Comparison of ENCODE assay signal across 17 cellular contexts in genomic region chr14:55434805-55435174, GRCh38. TPM values are rescaled to one million over a fixed set of nuclear protein-coding genes. Genes with fewer than 3 reads are reported as not detected.
A peak's percentile ranks its signal among the peaks of the same experiment; 100 is the strongest.
DNase-seq lines count a peak whose midpoint lies in the region; ATAC-seq, FAIRE-seq and TF ChIP-seq lines count a peak whose summit lies in the region.
"Had no signal": no experiment of that assay in that cellular context is flagged by ENCODE, and none has a peak within 500 bp of the region (broad histone marks: within the 10 kb centered on the region; RNA-seq: fewer than 3 reads in every experiment).

No MANE protein-coding gene starts in this region.

- no peak for TF ChIP-seq POLR2A in endothelial cell of umbilical vein (IDR thresholded peaks at IDR 0.05; ENCODE audit: low read depth, low read length)

- peaks cover 31% of the 10 kb centered on the region for H3K4me1 Mint-ChIP-seq in activated naive CD4-positive, alpha-beta T cell treated with anti-CD3 and anti-CD28 coated beads for 36 hours (ENCODE audit: low read depth)

- no peaks in the 10 kb centered on the region for H3K9me2 ChIP-seq in PC-3 (replicated peaks; ENCODE audit: low read length)
- H3K9me2 ChIP-seq in Karpas-422 (replicated peaks; ENCODE audit: insufficient read depth, low read length) = no peaks in the 10 kb centered on the region

- FAIRE-seq in endothelial cell of umbilical vein (lab: Jason Lieb, UNC) = peak; percentile 24
- FAIRE-seq: H1 had no signal

- CTCF ChIA-PET in activated naive CD4-positive, alpha-beta T cell treated with anti-CD3 and anti-CD28 coated beads for 36 hours (lab: Charles Lee) = interaction anchor here (0.7 to 2.9 kb wide), 6 partner anchors 9 to 683 kb away, joined by 3 to 16 read pairs (median 8); partner anchors contain the start of gene PELI2
- CTCF ChIA-PET in PC-3 (lab: Charles Lee) (interaction anchor here (0.7 to 2.0 kb wide), 3 partner anchors 18 to 1030 kb away, joined by 5 to 6 read pairs (median 6); no protein-coding TSS in a partner anchor), endothelial cell of umbilical vein (lab: Charles Lee) (interaction anchor here (0.7 to 12.4 kb wide), 10 partner anchors 9 to 1039 kb away, joined by 3 to 196 read pairs (median 3); no protein-coding TSS in a partner anchor)

- H3K9ac ChIP-seq in PC-3 (ENCODE audit: low read length) = no peak overlapping the region
- H3K9ac ChIP-seq in endothelial cell of umbilical vein (replicated peaks; ENCODE audit: extremely low read depth, insufficient read depth, low read length) = no peak overlapping the region
- no peak overlapping the region for H3K9ac ChIP-seq in Karpas-422 (ENCODE audit: low read length)

- no peak for TF ChIP-seq CTCF in PC-3 (conservative IDR thresholded peaks at IDR 0.05; ENCODE audit: low read depth, low read length)
- TF ChIP-seq CTCF in endothelial cell of umbilical vein (IDR thresholded peaks at IDR 0.05; ENCODE audit: extremely low read depth in 1 of 2, insufficient read depth in 1 of 2, low read depth in 1 of 2, low read length in 2 of 2) = no peak

- H3K27ac Mint-ChIP-seq in activated naive CD4-positive, alpha-beta T cell treated with anti-CD3 and anti-CD28 coated beads for 36 hours = peak overlapping the region; percentile 18

- H4K20me1 ChIP-seq in PC-3 (ENCODE audit: low read length) = no peaks in the 10 kb centered on the region
- no peaks in the 10 kb centered on the region for H4K20me1 ChIP-seq in endothelial cell of umbilical vein (replicated peaks; ENCODE audit: control insufficient read depth, extremely low read depth, insufficient read depth, low read length)
- no peaks in the 10 kb centered on the region for H4K20me1 ChIP-seq in Karpas-422 (ENCODE audit: insufficient read depth, low read depth, low read length)

- BruUV-seq in PC-3 (replicated peaks; lab: Mats Ljungman, UMichigan) (no TSS peak), endothelial cell of umbilical vein (replicated peaks; lab: Mats Ljungman, UMichigan) (no TSS peak)

- H3K27ac ChIP-seq in PC-3 (ENCODE audit: low read length) (peak overlapping the region; percentile 25), endothelial cell of umbilical vein (ENCODE audit: insufficient read depth, low read depth, low read length) (no peak overlapping the region), Karpas-422 (ENCODE audit: low read length) (no peak overlapping the region)

- DNase-seq in activated naive CD4-positive, alpha-beta T cell treated with anti-CD3 and anti-CD28 coated beads for 36 hours = no peak
- DNase-seq in activated naive CD4-positive, alpha-beta T cell treated with anti-CD3 and anti-CD28 coated beads, Interleukin-2, amount 50 U/mL, for 16 hours = no peak
- peak; percentile 96 for DNase-seq in PC-3
- DNase-seq in endothelial cell of umbilical vein (ENCODE audit: low read depth, low spot score) = no peak
- DNase-seq in renal cortical epithelial cell (ENCODE audit: low read depth) = peak; percentile 46
- no peak for DNase-seq in NCI-H1105 treated with DMSO at 0.1 percent for 48 hours (lab: John Stamatoyannopoulos, UW)
- no peak for DNase-seq in Karpas-422
- no peak for DNase-seq in NCI-H1048 (lab: John Stamatoyannopoulos, UW)
- DNase-seq: DMS 273 treated with DMSO at 0.1 percent for 48 hours, MG63, NCI-H1092 treated with DMSO at 0.1 percent for 48 hours, NCI-H1694 treated with DMSO at 0.1 percent for 48 hours, NCI-H526 treated with DMSO at 0.1 percent for 48 hours had no signal

- dilution Hi-C loops in endothelial cell of umbilical vein (cut with MboI; ENCODE audit: extremely low pct_ligation_motif_present, low sequenced_read_pairs) = no loop called here

- H3K4me3 ChIP-seq in PC-3 (ENCODE audit: low read length) (peak overlapping the region; percentile 4; the same call in 1 of the 2 replicates), endothelial cell of umbilical vein (replicated peaks in 1 of 3; ENCODE audit: insufficient read depth in 1 of 3, low read depth in 1 of 3, low read length in 3 of 3) (no peak overlapping the region), Karpas-422 (ENCODE audit: low read length) (no peak overlapping the region)
- H3K4me3 ChIP-seq: MG63 had no signal

- H3K36me3 ChIP-seq in PC-3 (ENCODE audit: low read depth, low read length) (no peaks in the 10 kb centered on the region), endothelial cell of umbilical vein (ENCODE audit: control insufficient read depth in 2 of 2, extremely low read depth in 1 of 2, insufficient read depth in 2 of 2, low read length in 2 of 2) (no peaks in the 10 kb centered on the region), Karpas-422 (ENCODE audit: insufficient read depth, low read length) (no peaks in the 10 kb centered on the region)
- H3K36me3 ChIP-seq: MG63 had no signal

- H3K4me2 ChIP-seq in PC-3 (ENCODE audit: low read length) = peak overlapping the region; percentile 48
- no peak overlapping the region for H3K4me2 ChIP-seq in endothelial cell of umbilical vein (ENCODE audit: insufficient read depth, low read length)
- no peak overlapping the region for H3K4me2 ChIP-seq in Karpas-422 (ENCODE audit: low read depth, low read length, poor library complexity, severe bottlenecking)

- ATAC-seq in PC-3 = peak; percentile 83

- H3K27me3 Mint-ChIP-seq in activated naive CD4-positive, alpha-beta T cell treated with anti-CD3 and anti-CD28 coated beads for 36 hours (ENCODE audit: low read depth) = no peaks in the 10 kb centered on the region

- no peaks in the 10 kb centered on the region for H3K9me3 Mint-ChIP-seq in activated naive CD4-positive, alpha-beta T cell treated with anti-CD3 and anti-CD28 coated beads for 36 hours

- H3K4me1 ChIP-seq in PC-3 (ENCODE audit: insufficient read depth, low read length) (peaks cover 24% of the 10 kb centered on the region), endothelial cell of umbilical vein (ENCODE audit: control insufficient read depth, extremely low read depth, insufficient read depth, low read length) (no peaks in the 10 kb centered on the region), Karpas-422 (ENCODE audit: low read length) (peaks cover 6% of the 10 kb centered on the region; the same call in 1 of the 2 replicates)

- H3K9me1 ChIP-seq in endothelial cell of umbilical vein (replicated peaks; ENCODE audit: control insufficient read depth, extremely low read depth, insufficient read depth, low read length) = no peaks in the 10 kb centered on the region

- no peaks in the 10 kb centered on the region for H3F3A ChIP-seq in PC-3 (ENCODE audit: low read length, unreplicated experiment)

- H3K9me3 ChIP-seq in PC-3 (ENCODE audit: low read length) (no peaks in the 10 kb centered on the region), endothelial cell of umbilical vein (replicated peaks; ENCODE audit: control insufficient read depth, insufficient read depth, low read length) (no peaks in the 10 kb centered on the region), Karpas-422 (ENCODE audit: low read length) (no peaks in the 10 kb centered on the region)
- H3K9me3 ChIP-seq: MG63 had no signal

- intact Hi-C loops in activated naive CD4-positive, alpha-beta T cell treated with anti-CD3 and anti-CD28 coated beads for 36 hours (cut with micrococcal nuclease) = loop anchor here (1.0 kb wide), 2 partner anchors 163 to 221 kb away; partner anchors contain the start of gene FBXO34
- intact Hi-C loops in PC-3 (cut with micrococcal nuclease) = loop anchor here (5.0 to 10.0 kb wide), 3 partner anchors 347 to 662 kb away; no protein-coding TSS in a partner anchor
- intact Hi-C loops in endothelial cell of umbilical vein (cut with micrococcal nuclease) = no loop called here

- no peaks in the 10 kb centered on the region for H3K36me3 Mint-ChIP-seq in activated naive CD4-positive, alpha-beta T cell treated with anti-CD3 and anti-CD28 coated beads for 36 hours (ENCODE audit: low read depth)

- H3K79me2 ChIP-seq in PC-3 (ENCODE audit: low read length) = no peaks in the 10 kb centered on the region
- H3K79me2 ChIP-seq in endothelial cell of umbilical vein (ENCODE audit: control insufficient read depth, insufficient read depth, low read length) = no peaks in the 10 kb centered on the region
- H3K79me2 ChIP-seq in Karpas-422 (ENCODE audit: low read length) = no peaks in the 10 kb centered on the region

- H2AFZ ChIP-seq in PC-3 (ENCODE audit: low read length) = no peak overlapping the region
- no peak overlapping the region for H2AFZ ChIP-seq in endothelial cell of umbilical vein (ENCODE audit: low read depth, low read length)
- H2AFZ ChIP-seq in Karpas-422 (ENCODE audit: low read length) = no peak overlapping the region

- H3K27me3 ChIP-seq in PC-3 (ENCODE audit: low read length) = no peaks in the 10 kb centered on the region
- H3K27me3 ChIP-seq in endothelial cell of umbilical vein (ENCODE audit: control insufficient read depth in 2 of 2, insufficient read depth in 2 of 2, low read length in 2 of 2) = peaks cover 2 to 5% of the 10 kb centered on the region in 2 experiments
- 0 out of 2 replicates have a peak, but pooled peaks cover 3% of the 10 kb centered on the region for H3K27me3 ChIP-seq in Karpas-422 (ENCODE audit: low read length)
- H3K27me3 ChIP-seq: MG63 had no signal

- POLR2A ChIA-PET in PC-3 (lab: Charles Lee; ENCODE audit: unreplicated experiment) = interaction anchor here (0.7 kb wide), 2 partner anchors 16 to 255 kb away, joined by 5 to 13 read pairs; no protein-coding TSS in a partner anchor
- POLR2A ChIA-PET in endothelial cell of umbilical vein (lab: Charles Lee) = interaction anchor here (0.7 kb wide), 1 partner anchor 226 kb away, joined by 4 read pairs; no protein-coding TSS in a partner anchor

- H3K4me3 Mint-ChIP-seq in activated naive CD4-positive, alpha-beta T cell treated with anti-CD3 and anti-CD28 coated beads for 36 hours = no peak overlapping the region

RNA-seq across cellular contexts. Expression of gene TBPL2, which starts 5.6 kb away (rescaled TPM):
- total RNA-seq in activated naive CD4-positive, alpha-beta T cell treated with anti-CD3 and anti-CD28 coated beads for 36 hours = not detected
- not detected in 2 replicates for total RNA-seq in PC-3 (2014; rRNA removed)
- not detected in 2 replicates for total RNA-seq in endothelial cell of umbilical vein
- not detected in 2 replicates for polyA plus RNA-seq in endothelial cell of umbilical vein
- not detected in 2 replicates for polyA plus RNA-seq in endothelial cell of umbilical vein (2011; cell fraction: cytosol; rRNA removed)
- polyA plus RNA-seq in endothelial cell of umbilical vein (2011; cell fraction: nucleus; rRNA removed) = not detected in 2 replicates
- not detected in 2 replicates for polyA plus RNA-seq in endothelial cell of umbilical vein (2012)
- not detected in 2 replicates for polyA minus RNA-seq in endothelial cell of umbilical vein
- not detected for polyA minus RNA-seq in endothelial cell of umbilical vein (2011; cell fraction: cytosol; rRNA and poly(A)+ RNA removed)
- not detected in 2 replicates for polyA minus RNA-seq in endothelial cell of umbilical vein (2011; cell fraction: nucleus; rRNA and poly(A)+ RNA removed)
- not detected in 2 replicates for total RNA-seq in renal cortical epithelial cell
- total RNA-seq in Karpas-422 (2014; rRNA removed; shearing (Covaris generic); ENCODE audit: low replicate concordance) = not detected in 2 replicates
- total RNA-seq: A172, H1, SK-MEL-5 had no signal
- polyA plus RNA-seq: BJ had no signal

RNA-seq across cellular contexts. Expression of gene ATG14, which starts 23.2 kb away (rescaled TPM):
- total RNA-seq in activated naive CD4-positive, alpha-beta T cell treated with anti-CD3 and anti-CD28 coated beads for 36 hours = 1 to 10 TPM; 4.6 to 4.9 TPM
- total RNA-seq in PC-3 (2014; rRNA removed) (20.2 and 22.5 TPM in 2 replicates), endothelial cell of umbilical vein (9.6 and 10.0 TPM in 2 replicates), renal cortical epithelial cell (10.9 and 19.4 TPM in 2 replicates)
- 4.8 and 5.9 TPM in 2 replicates for polyA plus RNA-seq in endothelial cell of umbilical vein
- polyA plus RNA-seq in endothelial cell of umbilical vein (2011; cell fraction: cytosol; rRNA removed) = 4.0 TPM in 2 replicates
- 27.1 and 28.8 TPM in 2 replicates for polyA plus RNA-seq in endothelial cell of umbilical vein (2011; cell fraction: nucleus; rRNA removed)
- polyA plus RNA-seq in endothelial cell of umbilical vein (2012) = 5.8 and 8.4 TPM in 2 replicates
- 11.4 and 11.6 TPM in 2 replicates for polyA minus RNA-seq in endothelial cell of umbilical vein
- 5.0 TPM for polyA minus RNA-seq in endothelial cell of umbilical vein (2011; cell fraction: cytosol; rRNA and poly(A)+ RNA removed)
- polyA minus RNA-seq in endothelial cell of umbilical vein (2011; cell fraction: nucleus; rRNA and poly(A)+ RNA removed) = 11.0 and 13.2 TPM in 2 replicates
- total RNA-seq in Karpas-422 (2014; rRNA removed; shearing (Covaris generic); ENCODE audit: low replicate concordance) = 12.6 and 13.2 TPM in 2 replicates

Comparison
In these comparisons a context has a peak if more than half of its experiments do, and no peak if none do; other contexts are left out.
1. DNase-seq: peak in PC-3 (single experiment) and renal cortical epithelial cell (single experiment); none in activated naive CD4-positive, alpha-beta T cell treated with anti-CD3 and anti-CD28 coated beads for 36 hours (single experiment), activated naive CD4-positive, alpha-beta T cell treated with anti-CD3 and anti-CD28 coated beads, Interleukin-2, amount 50 U/mL, for 16 hours (single experiment), endothelial cell of umbilical vein (single experiment), NCI-H1105 treated with DMSO at 0.1 percent for 48 hours (single experiment), Karpas-422 (single experiment) and NCI-H1048 (single experiment).